In genomic region chr1:235902638-235903542, GRCh38 we compare ENCODE assay signal across 1 cellular context.
TF ChIP-seq lines count a peak whose summit lies in the region.

No MANE protein-coding gene starts in this region.

TF ChIP-seq in HEK293, 187 proteins besides CTCF, POLR2A, EP300 and RAD21 (continued from another document and continues in another):
- no peak for TF ChIP-seq ZNF148 (tag by site-specific recombination; IDR thresholded peaks at IDR 0.05; ENCODE audit: borderline replicate concordance)
- TF ChIP-seq HOXD13 (CRISPR knock-in tag; IDR thresholded peaks at IDR 0.05; ENCODE audit: borderline replicate concordance): peak; percentile 61; the same call in 1 of the 2 replicates
- no peak for TF ChIP-seq ZNF169 (tag by site-specific recombination; IDR thresholded peaks at IDR 0.05)
- TF ChIP-seq TSHZ1 (tag by site-specific recombination; IDR thresholded peaks at IDR 0.05; ENCODE audit: borderline replicate concordance): peak; percentile 52; the same call in 1 of the 2 replicates
- no peak for TF ChIP-seq ZNF701 (tag by site-specific recombination; IDR thresholded peaks at IDR 0.05)
- TF ChIP-seq ZNF362 (tag by site-specific recombination; IDR thresholded peaks at IDR 0.05): peak; percentile 78
- TF ChIP-seq FEZF1 (tag by site-specific recombination; IDR thresholded peaks at IDR 0.05): peak; percentile 49; the same call in 1 of the 2 replicates
- TF ChIP-seq ZNF23 (tag by site-specific recombination; IDR thresholded peaks at IDR 0.05; ENCODE audit: borderline replicate concordance): no peak
- TF ChIP-seq KLF16 (tag by site-specific recombination; IDR thresholded peaks at IDR 0.05): 0 out of 2 replicates have a peak, but pooled peaks have one; percentile 64
- TF ChIP-seq ZNF366 (tag by site-specific recombination; conservative IDR thresholded peaks at IDR 0.05): peak; percentile 80
- no peak for TF ChIP-seq ZNF248 (tag by site-specific recombination; IDR thresholded peaks at IDR 0.05)
- TF ChIP-seq ZFP69B (tag by site-specific recombination; IDR thresholded peaks at IDR 0.05): peak; percentile 83
- peak; percentile 20; the same call in 1 of the 2 replicates for TF ChIP-seq ZNF449 (tag by site-specific recombination; IDR thresholded peaks at IDR 0.05)
- TF ChIP-seq WT1 (tag by site-specific recombination; IDR thresholded peaks at IDR 0.05): peak; percentile 35; the same call in 1 of the 2 replicates
- no peak for TF ChIP-seq ZNF792 (tag by site-specific recombination; IDR thresholded peaks at IDR 0.05)
- TF ChIP-seq GLI2 (tag by site-specific recombination; IDR thresholded peaks at IDR 0.05; ENCODE audit: borderline replicate concordance, low read depth): no peak
- no peak for TF ChIP-seq KLF1 (tag by site-specific recombination; IDR thresholded peaks at IDR 0.05)
- TF ChIP-seq ZNF174 (tag by site-specific recombination; IDR thresholded peaks at IDR 0.05): 0 out of 2 replicates have a peak, but pooled peaks have one; percentile 10
- TF ChIP-seq ZIC2 (tag by site-specific recombination; IDR thresholded peaks at IDR 0.05): 0 out of 2 replicates have a peak, but pooled peaks have one; percentile 32
- TF ChIP-seq ZNF416 (tag by site-specific recombination; IDR thresholded peaks at IDR 0.05): no peak
- no peak for TF ChIP-seq ELK4 (IDR thresholded peaks at IDR 0.05; ENCODE audit: borderline replicate concordance, low read depth, low read length)
- peak; percentile 85 for TF ChIP-seq ZNF558 (tag by site-specific recombination; IDR thresholded peaks at IDR 0.05)
- TF ChIP-seq PRDM10 (tag by site-specific recombination; IDR thresholded peaks at IDR 0.05): peak; percentile 83
- TF ChIP-seq ZNF510 (tag by site-specific recombination; IDR thresholded peaks at IDR 0.05; ENCODE audit: insufficient replicate concordance): no peak
- TF ChIP-seq ZNF311 (tag by site-specific recombination; IDR thresholded peaks at IDR 0.05; ENCODE audit: borderline replicate concordance): no peak
- no peak for TF ChIP-seq ZNF239 (tag by site-specific recombination; IDR thresholded peaks at IDR 0.05)
- peak; percentile 63; the same call in 1 of the 2 replicates for TF ChIP-seq IKZF3 (tag by site-specific recombination; IDR thresholded peaks at IDR 0.05)
- TF ChIP-seq ZNF24 (tag by site-specific recombination; IDR thresholded peaks at IDR 0.05): 0 out of 2 replicates have a peak, but pooled peaks have one; percentile 25
- TF ChIP-seq ZNF660 (tag by site-specific recombination; IDR thresholded peaks at IDR 0.05): peak; percentile 64; the same call in 1 of the 2 replicates
- peak; percentile 54; the same call in 1 of the 2 replicates for TF ChIP-seq OSR2 (tag by site-specific recombination; IDR thresholded peaks at IDR 0.05)
- TF ChIP-seq ZBTB44 (tag by site-specific recombination; IDR thresholded peaks at IDR 0.05): no peak
- TF ChIP-seq HIC1 (tag by site-specific recombination; IDR thresholded peaks at IDR 0.05): peak; percentile 78
- TF ChIP-seq GLIS1 (tag by site-specific recombination; IDR thresholded peaks at IDR 0.05): peak; percentile 34; the same call in 1 of the 2 replicates
- 0 out of 2 replicates have a peak, but pooled peaks have one; percentile 40 for TF ChIP-seq ZBTB21 (tag by site-specific recombination; IDR thresholded peaks at IDR 0.05)
- TF ChIP-seq ATF2 (tag by site-specific recombination; IDR thresholded peaks at IDR 0.05; ENCODE audit: low read depth): no peak
- TF ChIP-seq ZNF629 (tag by site-specific recombination; IDR thresholded peaks at IDR 0.05): peak; percentile 63; the same call in 1 of the 2 replicates
- peak; percentile 74 for TF ChIP-seq ZNF335 (tag by site-specific recombination; conservative IDR thresholded peaks at IDR 0.05)
- TF ChIP-seq ZBTB20 (tag by site-specific recombination; IDR thresholded peaks at IDR 0.05): peak; percentile 67
- no peak for TF ChIP-seq ZNF350 (tag by site-specific recombination; IDR thresholded peaks at IDR 0.05)
- TF ChIP-seq ZNF837 (tag by site-specific recombination; IDR thresholded peaks at IDR 0.05): no peak
- 0 out of 2 replicates have a peak, but pooled peaks have one; percentile 24 for TF ChIP-seq ZNF2 (tag by site-specific recombination; IDR thresholded peaks at IDR 0.05)
- peak; percentile 81 for TF ChIP-seq SCRT2 (tag by site-specific recombination; IDR thresholded peaks at IDR 0.05)
- peak; percentile 78 for TF ChIP-seq ZNF324 (tag by site-specific recombination; IDR thresholded peaks at IDR 0.05)
